ENCODE assay signal across 1 cellular context in the genomic region with DNA sequence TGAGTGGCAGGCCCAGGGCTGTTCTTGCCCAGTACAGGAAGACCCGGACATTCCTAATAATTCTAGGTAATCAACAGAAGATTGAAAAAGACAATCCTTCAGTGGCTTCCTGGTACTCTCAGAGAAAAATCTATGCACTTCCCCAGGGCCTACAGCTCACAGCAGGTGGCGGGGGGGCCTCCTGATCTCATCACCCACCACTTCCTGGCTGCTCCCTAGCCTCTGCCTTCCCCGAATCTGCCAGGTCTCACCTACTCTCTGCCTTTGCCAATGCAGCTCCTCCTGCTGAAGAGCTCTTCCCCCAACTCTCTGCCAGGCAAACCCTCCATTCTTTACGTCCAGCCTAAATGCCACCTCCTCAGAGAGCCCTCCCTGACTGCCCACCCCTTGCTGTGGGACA.
TF ChIP-seq lines count a peak whose summit lies in the region.

No MANE protein-coding gene starts in this region.

TF ChIP-seq in GM12878, 131 proteins besides CTCF, POLR2A, EP300 and RAD21 (continued from another document):
- TF ChIP-seq, protein P1, sequence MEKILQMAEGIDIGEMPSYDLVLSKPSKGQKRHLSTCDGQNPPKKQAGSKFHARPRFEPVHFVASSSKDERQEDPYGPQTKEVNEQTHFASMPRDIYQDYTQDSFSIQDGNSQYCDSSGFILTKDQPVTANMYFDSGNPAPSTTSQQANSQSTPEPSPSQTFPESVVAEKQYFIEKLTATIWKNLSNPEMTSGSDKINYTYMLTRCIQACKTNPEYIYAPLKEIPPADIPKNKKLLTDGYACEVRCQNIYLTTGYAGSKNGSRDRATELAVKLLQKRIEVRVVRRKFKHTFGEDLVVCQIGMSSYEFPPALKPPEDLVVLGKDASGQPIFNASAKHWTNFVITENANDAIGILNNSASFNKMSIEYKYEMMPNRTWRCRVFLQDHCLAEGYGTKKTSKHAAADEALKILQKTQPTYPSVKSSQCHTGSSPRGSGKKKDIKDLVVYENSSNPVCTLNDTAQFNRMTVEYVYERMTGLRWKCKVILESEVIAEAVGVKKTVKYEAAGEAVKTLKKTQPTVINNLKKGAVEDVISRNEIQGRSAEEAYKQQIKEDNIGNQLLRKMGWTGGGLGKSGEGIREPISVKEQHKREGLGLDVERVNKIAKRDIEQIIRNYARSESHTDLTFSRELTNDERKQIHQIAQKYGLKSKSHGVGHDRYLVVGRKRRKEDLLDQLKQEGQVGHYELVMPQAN (conservative IDR thresholded peaks at IDR 0.05): no peak
- TF ChIP-seq CREM (IDR thresholded peaks at IDR 0.05; ENCODE audit: low read depth) (no peak), ZSCAN29 (IDR thresholded peaks at IDR 0.05) (no peak), EGR1 (IDR thresholded peaks at IDR 0.05; ENCODE audit: borderline replicate concordance in 1 of 2, low read depth in 2 of 2, low read length in 2 of 2) (peak in 1 of 2 experiments; percentile 2; a peak in 1 of 3 replicates), TCF7 (IDR thresholded peaks at IDR 0.05; ENCODE audit: borderline replicate concordance) (no peak), KDM1A (IDR thresholded peaks at IDR 0.05; ENCODE audit: borderline replicate concordance) (no peak), TARDBP (IDR thresholded peaks at IDR 0.05; ENCODE audit: borderline replicate concordance) (no peak), YY1 (IDR thresholded peaks at IDR 0.05; ENCODE audit: low read depth, low read length) (no peak; the same call in 1 of the 2 replicates), SRF (IDR thresholded peaks at IDR 0.05; ENCODE audit: low read depth in 2 of 2, low read length in 2 of 2) (no peak), IKZF2 (IDR thresholded peaks at IDR 0.05) (peak in 1 of 2 experiments; percentile 15; a peak in 1 of 4 replicates), SIN3A (IDR thresholded peaks at IDR 0.05; ENCODE audit: low read depth, low read length) (no peak), CBX3 (IDR thresholded peaks at IDR 0.05; ENCODE audit: borderline replicate concordance, low read depth) (no peak), SMC3 (IDR thresholded peaks at IDR 0.05; ENCODE audit: borderline replicate concordance, low read length) (peak; percentile 14; the same call in 1 of the 2 replicates), RB1 (IDR thresholded peaks at IDR 0.05; ENCODE audit: borderline replicate concordance) (no peak), CREB1 (IDR thresholded peaks at IDR 0.05; ENCODE audit: low read depth) (no peak), SPI1 (IDR thresholded peaks at IDR 0.05; ENCODE audit: borderline replicate concordance, insufficient read depth, low read depth, low read length) (peak; percentile 51; the same call in 1 of the 2 replicates), ZNF207 (IDR thresholded peaks at IDR 0.05; ENCODE audit: borderline replicate concordance) (no peak), POLR2AphosphoS5 (IDR thresholded peaks at IDR 0.05; ENCODE audit: low read length) (peak; percentile 30; the same call in 1 of the 2 replicates), HCFC1 (IDR thresholded peaks at IDR 0.05; ENCODE audit: low read length) (no peak), TCF3 (IDR thresholded peaks at IDR 0.05; ENCODE audit: borderline replicate concordance, insufficient read depth, low read depth, low read length) (peak; percentile 61; the same call in 1 of the 2 replicates), PRDM15 (CRISPR knock-in tag; IDR thresholded peaks at IDR 0.05) (no peak), GATAD2B (conservative IDR thresholded peaks at IDR 0.05; ENCODE audit: low read depth) (0 out of 2 replicates have a peak, but pooled peaks have one; percentile 17), IKZF1 (conservative IDR thresholded peaks at IDR 0.05) (no peak; the same call in 1 of the 2 replicates)
- TF ChIP-seq, protein P2, sequence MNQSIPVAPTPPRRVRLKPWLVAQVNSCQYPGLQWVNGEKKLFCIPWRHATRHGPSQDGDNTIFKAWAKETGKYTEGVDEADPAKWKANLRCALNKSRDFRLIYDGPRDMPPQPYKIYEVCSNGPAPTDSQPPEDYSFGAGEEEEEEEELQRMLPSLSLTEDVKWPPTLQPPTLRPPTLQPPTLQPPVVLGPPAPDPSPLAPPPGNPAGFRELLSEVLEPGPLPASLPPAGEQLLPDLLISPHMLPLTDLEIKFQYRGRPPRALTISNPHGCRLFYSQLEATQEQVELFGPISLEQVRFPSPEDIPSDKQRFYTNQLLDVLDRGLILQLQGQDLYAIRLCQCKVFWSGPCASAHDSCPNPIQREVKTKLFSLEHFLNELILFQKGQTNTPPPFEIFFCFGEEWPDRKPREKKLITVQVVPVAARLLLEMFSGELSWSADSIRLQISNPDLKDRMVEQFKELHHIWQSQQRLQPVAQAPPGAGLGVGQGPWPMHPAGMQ (IDR thresholded peaks at IDR 0.05; ENCODE audit: borderline replicate concordance): no peak
- TF ChIP-seq, protein P3, sequence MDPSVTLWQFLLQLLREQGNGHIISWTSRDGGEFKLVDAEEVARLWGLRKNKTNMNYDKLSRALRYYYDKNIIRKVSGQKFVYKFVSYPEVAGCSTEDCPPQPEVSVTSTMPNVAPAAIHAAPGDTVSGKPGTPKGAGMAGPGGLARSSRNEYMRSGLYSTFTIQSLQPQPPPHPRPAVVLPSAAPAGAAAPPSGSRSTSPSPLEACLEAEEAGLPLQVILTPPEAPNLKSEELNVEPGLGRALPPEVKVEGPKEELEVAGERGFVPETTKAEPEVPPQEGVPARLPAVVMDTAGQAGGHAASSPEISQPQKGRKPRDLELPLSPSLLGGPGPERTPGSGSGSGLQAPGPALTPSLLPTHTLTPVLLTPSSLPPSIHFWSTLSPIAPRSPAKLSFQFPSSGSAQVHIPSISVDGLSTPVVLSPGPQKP (IDR thresholded peaks at IDR 0.05; ENCODE audit: low read depth, low read length): no peak
- TF ChIP-seq, protein P4, sequence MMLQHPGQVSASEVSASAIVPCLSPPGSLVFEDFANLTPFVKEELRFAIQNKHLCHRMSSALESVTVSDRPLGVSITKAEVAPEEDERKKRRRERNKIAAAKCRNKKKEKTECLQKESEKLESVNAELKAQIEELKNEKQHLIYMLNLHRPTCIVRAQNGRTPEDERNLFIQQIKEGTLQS (IDR thresholded peaks at IDR 0.05; ENCODE audit: borderline replicate concordance, extremely low read depth, low read depth, low read length): no peak
- TF ChIP-seq, protein P5, sequence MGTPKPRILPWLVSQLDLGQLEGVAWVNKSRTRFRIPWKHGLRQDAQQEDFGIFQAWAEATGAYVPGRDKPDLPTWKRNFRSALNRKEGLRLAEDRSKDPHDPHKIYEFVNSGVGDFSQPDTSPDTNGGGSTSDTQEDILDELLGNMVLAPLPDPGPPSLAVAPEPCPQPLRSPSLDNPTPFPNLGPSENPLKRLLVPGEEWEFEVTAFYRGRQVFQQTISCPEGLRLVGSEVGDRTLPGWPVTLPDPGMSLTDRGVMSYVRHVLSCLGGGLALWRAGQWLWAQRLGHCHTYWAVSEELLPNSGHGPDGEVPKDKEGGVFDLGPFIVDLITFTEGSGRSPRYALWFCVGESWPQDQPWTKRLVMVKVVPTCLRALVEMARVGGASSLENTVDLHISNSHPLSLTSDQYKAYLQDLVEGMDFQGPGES (IDR thresholded peaks at IDR 0.05): no peak
